ENCODE assay signal across 2 cellular contexts in the genomic region with DNA sequence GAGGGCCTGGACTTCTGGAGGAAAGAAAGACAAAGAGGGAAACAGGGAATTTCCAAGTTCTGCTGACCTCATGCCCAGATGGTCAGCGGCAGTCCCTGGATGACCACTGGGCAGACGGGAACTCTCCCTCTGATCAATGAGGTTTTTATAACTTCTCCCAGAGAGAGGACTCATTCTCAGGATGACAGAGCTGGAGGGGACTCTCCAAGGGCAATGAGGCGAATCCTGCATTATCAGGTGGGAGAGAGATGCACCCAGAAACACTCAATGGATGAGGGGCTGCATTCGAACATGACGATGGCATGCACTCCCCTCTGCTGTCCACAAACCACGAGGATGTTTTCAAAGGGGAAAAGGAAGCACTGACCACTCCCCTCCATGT.
TF ChIP-seq lines count a peak whose summit lies in the region.

No MANE protein-coding gene starts in this region.

TF ChIP-seq in SK-N-SH, 30 proteins besides CTCF, POLR2A, EP300 and RAD21 (continued from another document):
- TF ChIP-seq REST (IDR thresholded peaks at IDR 0.05; ENCODE audit: low read depth, low read length), result no peak
- TF ChIP-seq USF2 (IDR thresholded peaks at IDR 0.05; ENCODE audit: borderline replicate concordance, low read depth, low read length), result no peak
- TF ChIP-seq SMC3 (IDR thresholded peaks at IDR 0.05; ENCODE audit: low read depth, low read length), result no peak

TF ChIP-seq in SK-N-SH treated with all-trans-retinoic acid at 6 μM for 48 hours, 23 proteins besides CTCF, POLR2A, EP300 and RAD21 (continued from another document):
- TF ChIP-seq, protein P1, sequence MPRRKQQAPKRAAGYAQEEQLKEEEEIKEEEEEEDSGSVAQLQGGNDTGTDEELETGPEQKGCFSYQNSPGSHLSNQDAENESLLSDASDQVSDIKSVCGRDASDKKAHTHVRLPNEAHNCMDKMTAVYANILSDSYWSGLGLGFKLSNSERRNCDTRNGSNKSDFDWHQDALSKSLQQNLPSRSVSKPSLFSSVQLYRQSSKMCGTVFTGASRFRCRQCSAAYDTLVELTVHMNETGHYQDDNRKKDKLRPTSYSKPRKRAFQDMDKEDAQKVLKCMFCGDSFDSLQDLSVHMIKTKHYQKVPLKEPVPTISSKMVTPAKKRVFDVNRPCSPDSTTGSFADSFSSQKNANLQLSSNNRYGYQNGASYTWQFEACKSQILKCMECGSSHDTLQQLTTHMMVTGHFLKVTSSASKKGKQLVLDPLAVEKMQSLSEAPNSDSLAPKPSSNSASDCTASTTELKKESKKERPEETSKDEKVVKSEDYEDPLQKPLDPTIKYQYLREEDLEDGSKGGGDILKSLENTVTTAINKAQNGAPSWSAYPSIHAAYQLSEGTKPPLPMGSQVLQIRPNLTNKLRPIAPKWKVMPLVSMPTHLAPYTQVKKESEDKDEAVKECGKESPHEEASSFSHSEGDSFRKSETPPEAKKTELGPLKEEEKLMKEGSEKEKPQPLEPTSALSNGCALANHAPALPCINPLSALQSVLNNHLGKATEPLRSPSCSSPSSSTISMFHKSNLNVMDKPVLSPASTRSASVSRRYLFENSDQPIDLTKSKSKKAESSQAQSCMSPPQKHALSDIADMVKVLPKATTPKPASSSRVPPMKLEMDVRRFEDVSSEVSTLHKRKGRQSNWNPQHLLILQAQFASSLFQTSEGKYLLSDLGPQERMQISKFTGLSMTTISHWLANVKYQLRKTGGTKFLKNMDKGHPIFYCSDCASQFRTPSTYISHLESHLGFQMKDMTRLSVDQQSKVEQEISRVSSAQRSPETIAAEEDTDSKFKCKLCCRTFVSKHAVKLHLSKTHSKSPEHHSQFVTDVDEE (CRISPR knock-in tag; IDR thresholded peaks at IDR 0.05), result no peak
- no peak for TF ChIP-seq POU6F1 (CRISPR knock-in tag; IDR thresholded peaks at IDR 0.05; ENCODE audit: borderline replicate concordance, low read depth)
